Comparison of ENCODE assay signal across 8 cellular contexts in genomic region chr20:38032585-38033329, GRCh38. TPM values are rescaled to one million over a fixed set of nuclear protein-coding genes. Genes with fewer than 3 reads are reported as not detected.
A peak's percentile ranks its signal among the peaks of the same experiment; 100 is the strongest.
DNase-seq lines count a peak whose midpoint lies in the region; ATAC-seq and TF ChIP-seq lines count a peak whose summit lies in the region.

No MANE protein-coding gene starts in this region.

- TF ChIP-seq CTCF in LNCaP clone FGC (IDR thresholded peaks at IDR 0.05; ENCODE audit: control insufficient read depth, extremely low read depth, insufficient read depth) = no peak
- TF ChIP-seq CTCF in adrenal gland (IDR thresholded peaks at IDR 0.05) = no peak

- H3K9me3 ChIP-seq in adrenal gland (replicated peaks in 1 of 3) = no peaks in the 10 kb centered on the region

- peak; percentile 39 for ATAC-seq in GM21825 (IDR thresholded peaks at IDR 0.05; ENCODE audit: unreplicated experiment)

- peak overlapping the region; percentile 84 to 98 (median 96) for H3K27ac ChIP-seq in adrenal gland

- H3K27me3 ChIP-seq in adrenal gland = no peaks in the 10 kb centered on the region

- no peak for TF ChIP-seq POLR2A in adrenal gland (IDR thresholded peaks at IDR 0.05)

- peaks cover 32 to 54% of the 10 kb centered on the region in 2 donors for H3K4me1 ChIP-seq in adrenal gland (replicated peaks in 1 of 2)

- H3K4me3 ChIP-seq in LNCaP clone FGC (ENCODE audit: low read depth, low read length) (peak overlapping the region; percentile 95), adrenal gland (peak overlapping the region; percentile 19 to 98 (median 59))

- intact Hi-C loops in adrenal gland (cut with DNase I) = loop anchor here in 1 of 2 donors (10.0 kb wide), 1 partner anchor 338 kb away; the partner anchor contains the start of gene CTNNBL1

- 23 to 26% (median 25%) methylated on average over 25 to 28 of the region's 28 CpGs for WGBS in adrenal gland, 4 donors

- no peaks in the 10 kb centered on the region for H3K36me3 ChIP-seq in adrenal gland (replicated peaks in 1 of 2)

- DNase-seq in NCI-H82 (lab: John Stamatoyannopoulos, UW) = peak; percentile 42
- no peak for DNase-seq in NCI-H82 treated with DMSO at 0.1 percent for 48 hours (lab: John Stamatoyannopoulos, UW; ENCODE audit: unreplicated experiment)
- no peak for DNase-seq in LNCaP clone FGC (ENCODE audit: low read depth)
- DNase-seq in adrenal gland = peak in 2 of 7 donors; percentile 62 to 63
- peak; percentile 54 for DNase-seq in islet precursor cell
- peak; percentile 31 for DNase-seq in stimulated activated CD8-positive, alpha-beta memory T cell treated with anti-CD3 and anti-CD28 coated beads, Interleukin-12 subunit alpha, Interleukin-12 subunit beta, amount 100 ng/mL, for 24 hours (ENCODE audit: extremely low read depth)
- no peak for DNase-seq in occipital lobe (lab: John Stamatoyannopoulos, UW)

RNA-seq across cellular contexts. Expression of gene TTI1, which starts 0.5 kb away (rescaled TPM):
- total RNA-seq in adrenal gland (10 to 100 TPM; 12.7 to 28.0 (median 20.2) TPM), occipital lobe (28.1 TPM)
- polyA plus RNA-seq in adrenal gland = 10 to 100 TPM; 12.5 to 21.6 (median 15.2) TPM

RNA-seq across cellular contexts. Expression of gene RPRD1B, which starts 0.8 kb away (rescaled TPM):
- total RNA-seq in adrenal gland (10 to 100 TPM; 16.5 to 36.3 (median 29.4) TPM), occipital lobe (34.3 TPM)
- 10 to 100 TPM in 1 of 3 donors, 1 to 10 TPM in 2; 5.9 to 36.4 (median 6.8) TPM for polyA plus RNA-seq in adrenal gland

Comparison
In these comparisons a context has a peak if more than half of its experiments do, and no peak if none do; other contexts are left out.
1. DNase-seq: peak in NCI-H82 (single experiment), islet precursor cell (single experiment) and stimulated activated CD8-positive, alpha-beta memory T cell treated with anti-CD3 and anti-CD28 coated beads, Interleukin-12 subunit alpha, Interleukin-12 subunit beta, amount 100 ng/mL, for 24 hours (single experiment); none in NCI-H82 treated with DMSO at 0.1 percent for 48 hours (single experiment), LNCaP clone FGC (single experiment) and occipital lobe (single experiment).